Comparison of ENCODE assay signal across 22 cellular contexts in the genomic region with DNA sequence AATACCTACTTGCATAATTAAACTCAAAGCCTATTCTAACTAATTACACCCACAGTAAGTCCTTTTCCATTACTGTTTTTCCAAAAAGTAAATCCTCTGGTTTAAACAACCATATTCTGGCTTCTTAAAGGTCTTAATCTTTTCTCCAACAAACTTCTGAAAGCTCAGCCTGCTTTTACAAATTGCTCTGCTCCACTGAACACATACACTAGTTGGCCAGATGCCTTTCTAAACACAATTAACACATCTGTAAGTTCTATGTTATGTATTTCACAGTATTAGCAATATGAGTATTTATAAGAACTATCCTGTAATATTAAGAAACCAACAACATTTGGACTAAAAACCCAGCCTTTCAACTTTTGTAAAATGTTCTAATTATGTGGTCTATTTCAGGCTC. TPM values are rescaled to one million over a fixed set of nuclear protein-coding genes. Genes with fewer than 3 reads are reported as not detected.
DNase-seq lines count a peak whose midpoint lies in the region; ATAC-seq, FAIRE-seq and TF ChIP-seq lines count a peak whose summit lies in the region.
"Had no signal": no experiment of that assay in that cellular context is flagged by ENCODE, and none has a peak within 500 bp of the region (broad histone marks: within the 10 kb centered on the region; RNA-seq: fewer than 3 reads in every experiment).

No MANE protein-coding gene starts in this region.

- POLR2A ChIA-PET in HepG2 (lab: Yijun Ruan, JAX), result no interaction called here

- in situ Hi-C loops in HepG2 (cut with HindIII; ENCODE audit: extremely low pct_ligation_motif_present, low pct_unique_long_range_greater_than_20kb), result no loop called here

- H3K36me3 ChIP-seq in right lobe of liver (no peaks in the 10 kb centered on the region), HepG2 (replicated peaks in 1 of 2; ENCODE audit: control insufficient read depth in 1 of 2, insufficient read depth in 2 of 2, low read length in 2 of 2) (no peaks in the 10 kb centered on the region), esophagus squamous epithelium (no peaks in the 10 kb centered on the region)

- CTCF ChIA-PET in HepG2 (lab: Yijun Ruan, JAX; ENCODE audit: low intra/inter-chr PET ratio, low total read pairs), result no interaction called here

- no peaks in the 10 kb centered on the region for H3K79me2 ChIP-seq in HepG2 (ENCODE audit: insufficient read depth, low read length)

- no peak overlapping the region for H2AFZ ChIP-seq in HepG2 (ENCODE audit: low read length)
- H2AFZ ChIP-seq: GM23338 had no signal

- H3K9ac ChIP-seq in HepG2 (ENCODE audit: insufficient read depth, low read depth, low read length), result no peak overlapping the region

- H3K27me3 ChIP-seq in right lobe of liver (peaks cover 0 to 8% of the 10 kb centered on the region in 2 donors), HepG2 (ENCODE audit: control insufficient read depth in 1 of 2, insufficient read depth in 2 of 2, low read length in 2 of 2) (peaks cover 5 to 32% of the 10 kb centered on the region in 2 experiments), esophagus squamous epithelium (peaks cover 0 to 72% (median 0%) of the 10 kb centered on the region in 4 donors)

- no peak for FAIRE-seq in HepG2 (lab: Jason Lieb, UNC)

- TF ChIP-seq POLR2A in right lobe of liver (IDR thresholded peaks at IDR 0.05), result no peak
- TF ChIP-seq POLR2A in HepG2 (IDR thresholded peaks at IDR 0.05; ENCODE audit: insufficient read depth in 1 of 2, low read depth in 2 of 2, low read length in 2 of 2), result no peak
- TF ChIP-seq POLR2A in esophagus squamous epithelium (IDR thresholded peaks at IDR 0.05), result no peak

- DNase-seq in right lobe of liver (no peak), HepG2 (ENCODE audit: low spot score) (no peak), esophagus squamous epithelium (lab: John Stamatoyannopoulos, UW) (no peak), renal cortical epithelial cell (ENCODE audit: low read depth) (peak; percentile 36)
- no peak for DNase-seq in activated CD4-positive, alpha-beta T cell treated with anti-CD3 and anti-CD28 coated beads for 4 hours
- DNase-seq: ACHN; activated CD4-positive, alpha-beta T cell treated with anti-CD3 and anti-CD28 coated beads for 48 hours; activated naive CD8-positive, alpha-beta T cell treated with anti-CD3 and anti-CD28 coated beads, Interleukin-2, amount 50 U/mL, for 24 hours; activated T-cell treated with anti-CD3 and anti-CD28 coated beads, Interleukin-2, amount 50 U/mL, for 4 hours; cerebellar nuclear complex; DMS153; midbrain; naive thymus-derived CD8-positive, alpha-beta T cell; NCI-H187; NCI-H524 treated with DMSO at 0.1 percent for 48 hours; retina; SHP77; stimulated activated naive B cell treated with anti-CD40 and anti-IgM and Interleukin-4, amounts not matched to agents 10 μg/mL and 1 μg/mL and 100 μg/mL, for 72 hours had no signal

- H3K4me3 ChIP-seq in right lobe of liver, result peak overlapping the region in 2 of 3 donors; percentile 1 to 20
- H3K4me3 ChIP-seq in HepG2 (replicated peaks in 1 of 3; ENCODE audit: insufficient read depth in 1 of 3, low read depth in 2 of 3, low read length in 3 of 3), result no peak overlapping the region
- peak overlapping the region in 3 of 4 donors; percentile 7 to 72 (median 52) for H3K4me3 ChIP-seq in esophagus squamous epithelium
- H3K4me3 ChIP-seq: GM23338 had no signal

- no peak overlapping the region for H3K4me2 ChIP-seq in HepG2 (ENCODE audit: low read depth, low read length)
- H3K4me2 ChIP-seq: GM23338 had no signal

- no peak for TF ChIP-seq EP300 in HepG2 (IDR thresholded peaks at IDR 0.05; ENCODE audit: low read depth in 2 of 2, low read length in 2 of 2)
- TF ChIP-seq EP300 in HepG2 (CRISPR knock-in tag; IDR thresholded peaks at IDR 0.05; ENCODE audit: borderline replicate concordance), result no peak

- no peak for ATAC-seq in right lobe of liver
- no peak for ATAC-seq in HepG2
- ATAC-seq in HG02970 (IDR thresholded peaks at IDR 0.05; ENCODE audit: low FRiP score, unreplicated experiment), result no peak
- ATAC-seq in GM18517 (IDR thresholded peaks at IDR 0.05; ENCODE audit: unreplicated experiment), result no peak
- ATAC-seq: activated naive CD8-positive, alpha-beta T cell treated with anti-CD3 and anti-CD28 coated beads, Interleukin-2, amount 50 U/mL, for 24 hours; activated T-cell treated with anti-CD3 and anti-CD28 coated beads, Interleukin-2, amount 50 U/mL, for 4 hours; GM23338; left lobe of liver; naive thymus-derived CD8-positive, alpha-beta T cell; stimulated activated naive B cell treated with anti-CD40 and anti-IgM and Interleukin-4, amounts not matched to agents 10 μg/mL and 1 μg/mL and 100 μg/mL, for 72 hours had no signal

- TF ChIP-seq CTCF in right lobe of liver (IDR thresholded peaks at IDR 0.05) (no peak), HepG2 (CRISPR knock-in tag; IDR thresholded peaks at IDR 0.05) (no peak), esophagus squamous epithelium (IDR thresholded peaks at IDR 0.05) (no peak)

- no peaks in the 10 kb centered on the region for H4K20me1 ChIP-seq in HepG2 (ENCODE audit: insufficient read depth, low read length)

- H3K4me1 ChIP-seq in right lobe of liver (peaks cover 0 to 4% (median 0%) of the 10 kb centered on the region in 4 donors), HepG2 (ENCODE audit: insufficient read depth, low read length) (no peaks in the 10 kb centered on the region), esophagus squamous epithelium (peaks cover 0 to 15% (median 4%) of the 10 kb centered on the region in 3 donors)

- no TSS peak for BruUV-seq in HepG2 (replicated peaks; lab: Mats Ljungman, UMichigan)

- H3K9me3 ChIP-seq in right lobe of liver, result no peaks in the 10 kb centered on the region
- no peaks in the 10 kb centered on the region for H3K9me3 ChIP-seq in HepG2 (ENCODE audit: low read length)
- H3K9me3 ChIP-seq in esophagus squamous epithelium, result no peaks in the 10 kb centered on the region

- H3K27ac ChIP-seq in right lobe of liver (no peak overlapping the region), HepG2 (ENCODE audit: extremely low read length, insufficient read depth, low read length) (no peak overlapping the region), esophagus squamous epithelium (peak overlapping the region in 1 of 4 donors; percentile 16)

- TF ChIP-seq RAD21 in HepG2 (CRISPR knock-in tag; IDR thresholded peaks at IDR 0.05), result no peak

- intact Hi-C loops in right lobe of liver (cut with DNase I) (no loop called here), HepG2 (cut with micrococcal nuclease; ENCODE audit: unreplicated experiment) (no loop called here), esophagus squamous epithelium (cut with DNase I) (no loop called here)

TF ChIP-seq in HepG2, 621 proteins besides CTCF, POLR2A, EP300 and RAD21 (continues in another document):
- TF ChIP-seq ZNF207 (IDR thresholded peaks at IDR 0.05; ENCODE audit: borderline replicate concordance) (no peak), PHF5A (CRISPR knock-in tag; IDR thresholded peaks at IDR 0.05; ENCODE audit: low read depth, unreplicated experiment) (no peak), MEF2D (CRISPR knock-in tag; IDR thresholded peaks at IDR 0.05) (no peak), SRSF9 (IDR thresholded peaks at IDR 0.05; ENCODE audit: borderline replicate concordance, insufficient read depth, low read depth, low read length, poor library complexity, severe bottlenecking) (no peak), ZBTB3 (CRISPR knock-in tag; IDR thresholded peaks at IDR 0.05; ENCODE audit: borderline replicate concordance, low read depth) (no peak), SP140L (CRISPR knock-in tag; IDR thresholded peaks at IDR 0.05; ENCODE audit: borderline replicate concordance) (no peak), SMAD9 (CRISPR knock-in tag; IDR thresholded peaks at IDR 0.05) (no peak), NPAS2 (CRISPR knock-in tag; IDR thresholded peaks at IDR 0.05; ENCODE audit: borderline replicate concordance) (no peak), CEBPB (IDR thresholded peaks at IDR 0.05; ENCODE audit: borderline replicate concordance, low read depth, low read length) (no peak), HNRNPLL (IDR thresholded peaks at IDR 0.05; ENCODE audit: low read depth, low read length, poor library complexity, severe bottlenecking) (no peak), SNAI1 (CRISPR knock-in tag; IDR thresholded peaks at IDR 0.05; ENCODE audit: borderline replicate concordance) (no peak), MED1 (CRISPR knock-in tag; IDR thresholded peaks at IDR 0.05) (no peak), ZNF10 (CRISPR knock-in tag; IDR thresholded peaks at IDR 0.05; ENCODE audit: borderline replicate concordance, low read depth) (no peak)

RNA-seq across cellular contexts. Expression of gene PTPRB, which starts 30.1 kb away (rescaled TPM):
- total RNA-seq in right lobe of liver (10 to 100 TPM; 12.7 to 35.9 (median 16.9) TPM), HepG2 (2016; rRNA removed; fragmentation: Illumina TruSeq; extraction: Trizol) (0.02 TPM in 1 of 2 replicates, not detected in the other), esophagus squamous epithelium (10 to 100 TPM in 2 of 4 donors, 1 to 10 TPM in 2; 4.0 to 22.9 (median 7.4) TPM), renal cortical epithelial cell (5.4 and 5.7 TPM in 2 replicates)
- not detected in 2 replicates for total RNA-seq in HepG2 (2016; cell fraction: cytosol; rRNA removed; fragmentation: Illumina TruSeq; extraction: Trizol; ENCODE audit: low read depth)
- under 0.01 TPM in 1 of 2 replicates, not detected in the other for total RNA-seq in HepG2 (2016; cell fraction: insoluble cytoplasmic fraction; rRNA removed; fragmentation: Illumina TruSeq; extraction: Trizol)
- not detected in 2 replicates for total RNA-seq in HepG2 (2016; cell fraction: membrane; rRNA removed; fragmentation: Illumina TruSeq; extraction: Trizol)
- not detected in 2 replicates for total RNA-seq in HepG2 (2016; cell fraction: nucleus; rRNA removed; fragmentation: Illumina TruSeq; extraction: Trizol)
- polyA plus RNA-seq in HepG2 (2011; rRNA removed), result 0.05 and 0.07 TPM in 2 replicates
- polyA plus RNA-seq in HepG2 (2011; cell fraction: cytosol; rRNA removed), result 0.03 and 0.04 TPM in 2 replicates
- polyA plus RNA-seq in HepG2 (2011; cell fraction: nucleus; rRNA removed), result 0.05 and 0.12 TPM in 2 replicates
- 0.16 and 0.24 TPM in 2 replicates for polyA plus RNA-seq in HepG2 (2012)
- not detected in 2 replicates for polyA plus RNA-seq in HepG2 (2016; cell fraction: cytosol; fragmentation: Illumina TruSeq; extraction: Trizol; ENCODE audit: low read depth)
- polyA plus RNA-seq in HepG2 (2016; cell fraction: insoluble cytoplasmic fraction; fragmentation: Illumina TruSeq; extraction: Trizol; ENCODE audit: low read depth), result 0.02 TPM in 1 of 2 replicates, not detected in the other
- polyA plus RNA-seq in HepG2 (2016; cell fraction: membrane; fragmentation: Illumina TruSeq; extraction: Trizol; ENCODE audit: low read depth), result not detected in 2 replicates
- not detected in 2 replicates for polyA plus RNA-seq in HepG2 (2016; cell fraction: nucleus; fragmentation: Illumina TruSeq; extraction: Trizol; ENCODE audit: insufficient read depth, low read depth)
- 0.24 and 2.9 TPM in 2 replicates for polyA minus RNA-seq in HepG2 (2011; rRNA and poly(A)+ RNA removed; ENCODE audit: low replicate concordance)
- polyA minus RNA-seq in HepG2 (2011; cell fraction: cytosol; rRNA and poly(A)+ RNA removed), result 0.10 TPM in 1 of 2 replicates, not detected in the other
- 0.39 and 0.75 TPM in 2 replicates for polyA minus RNA-seq in HepG2 (2011; cell fraction: nucleus; rRNA and poly(A)+ RNA removed)
- total RNA-seq: naive thymus-derived CD8-positive, alpha-beta T cell had no signal
- polyA plus RNA-seq: naive thymus-derived CD8-positive, alpha-beta T cell had no signal

Comparison
In these comparisons a context has a peak if more than half of its experiments do, and no peak if none do; other contexts are left out.
1. H3K4me3 ChIP-seq: peak in right lobe of liver (2 of 3) and esophagus squamous epithelium (3 of 4); none in HepG2 (0 of 3).